1 cellular context compared by ENCODE assay signal in the genomic region with DNA sequence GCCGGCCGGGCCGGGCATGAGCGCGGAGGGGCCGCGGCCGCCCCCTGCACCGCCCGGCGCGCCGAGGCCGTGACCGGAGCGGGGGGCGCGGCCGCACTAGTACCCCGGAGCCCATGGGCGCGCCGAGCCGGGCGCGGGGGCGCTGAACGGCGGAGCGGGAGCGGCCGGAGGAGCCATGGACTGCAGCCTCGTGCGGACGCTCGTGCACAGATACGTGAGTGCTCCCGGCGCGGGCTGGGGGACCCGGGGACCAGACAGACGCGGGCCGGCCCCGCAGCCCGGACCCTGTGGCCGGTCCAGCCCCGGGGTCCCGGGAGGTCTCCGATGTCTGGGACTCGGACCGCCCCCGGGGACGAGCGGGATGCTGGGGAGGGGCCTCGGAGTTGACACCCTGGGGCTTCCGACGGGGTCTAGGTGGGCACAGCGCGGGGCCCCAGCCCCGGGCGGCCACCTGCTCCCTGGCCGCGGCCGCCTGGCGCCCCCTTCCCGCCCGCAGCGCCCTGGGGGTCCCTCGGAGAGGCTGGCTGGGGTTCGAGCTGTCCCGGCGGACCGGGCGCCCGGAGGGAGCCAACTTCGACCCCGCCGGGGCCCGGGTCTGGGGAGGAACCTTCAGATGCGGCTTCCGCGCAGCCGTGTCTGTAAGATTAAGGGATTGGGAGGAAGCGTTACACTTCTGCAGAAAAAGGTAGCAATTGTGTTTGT.
TF ChIP-seq lines count a peak whose summit lies in the region.

No MANE protein-coding gene starts in this region.

TF ChIP-seq in HepG2, 621 proteins besides CTCF, POLR2A, EP300 and RAD21 (continues in another document):
- TF ChIP-seq ZNF468 (CRISPR knock-in tag; IDR thresholded peaks at IDR 0.05) (peak; percentile 9; the same call in 1 of the 2 replicates), RNF2 (conservative IDR thresholded peaks at IDR 0.05; ENCODE audit: low read depth) (no peak), ATRX (CRISPR knock-in tag; IDR thresholded peaks at IDR 0.05; ENCODE audit: borderline replicate concordance) (no peak), ZNF790 (CRISPR knock-in tag; IDR thresholded peaks at IDR 0.05; ENCODE audit: borderline replicate concordance) (0 out of 2 replicates have a peak, but pooled peaks have one; percentile 10), SRSF4 (IDR thresholded peaks at IDR 0.05; ENCODE audit: low read depth, low read length, poor library complexity, severe bottlenecking) (no peak), POLR2AphosphoS5 (IDR thresholded peaks at IDR 0.05; ENCODE audit: low read depth, low read length) (no peak), ZMAT3 (CRISPR knock-in tag; conservative IDR thresholded peaks at IDR 0.05) (0 out of 2 replicates have a peak, but pooled peaks have one; percentile 32), ZNF44 (CRISPR knock-in tag; IDR thresholded peaks at IDR 0.05) (no peak), PCBP1 (IDR thresholded peaks at IDR 0.05; ENCODE audit: borderline replicate concordance, low read depth, low read length) (no peak), ZNF274 (CRISPR knock-in tag; IDR thresholded peaks at IDR 0.05) (no peak), ZNF563 (CRISPR knock-in tag; IDR thresholded peaks at IDR 0.05) (peak; percentile 18; the same call in 1 of the 2 replicates), ZNF777 (CRISPR knock-in tag; IDR thresholded peaks at IDR 0.05) (peak; percentile 67), WIZ (CRISPR knock-in tag; IDR thresholded peaks at IDR 0.05) (no peak), ZNF337 (CRISPR knock-in tag; IDR thresholded peaks at IDR 0.05; ENCODE audit: borderline replicate concordance, low read depth) (no peak), CREB1 (IDR thresholded peaks at IDR 0.05) (no peak), CREB1 (CRISPR knock-in tag; IDR thresholded peaks at IDR 0.05) (no peak), RELA (CRISPR knock-in tag; IDR thresholded peaks at IDR 0.05) (no peak), ZNF761 (CRISPR knock-in tag; conservative IDR thresholded peaks at IDR 0.05) (no peak), ZNF263 (CRISPR knock-in tag; IDR thresholded peaks at IDR 0.05) (peak; percentile 86; the same call in 1 of the 2 replicates)
- TF ChIP-seq, protein P1, sequence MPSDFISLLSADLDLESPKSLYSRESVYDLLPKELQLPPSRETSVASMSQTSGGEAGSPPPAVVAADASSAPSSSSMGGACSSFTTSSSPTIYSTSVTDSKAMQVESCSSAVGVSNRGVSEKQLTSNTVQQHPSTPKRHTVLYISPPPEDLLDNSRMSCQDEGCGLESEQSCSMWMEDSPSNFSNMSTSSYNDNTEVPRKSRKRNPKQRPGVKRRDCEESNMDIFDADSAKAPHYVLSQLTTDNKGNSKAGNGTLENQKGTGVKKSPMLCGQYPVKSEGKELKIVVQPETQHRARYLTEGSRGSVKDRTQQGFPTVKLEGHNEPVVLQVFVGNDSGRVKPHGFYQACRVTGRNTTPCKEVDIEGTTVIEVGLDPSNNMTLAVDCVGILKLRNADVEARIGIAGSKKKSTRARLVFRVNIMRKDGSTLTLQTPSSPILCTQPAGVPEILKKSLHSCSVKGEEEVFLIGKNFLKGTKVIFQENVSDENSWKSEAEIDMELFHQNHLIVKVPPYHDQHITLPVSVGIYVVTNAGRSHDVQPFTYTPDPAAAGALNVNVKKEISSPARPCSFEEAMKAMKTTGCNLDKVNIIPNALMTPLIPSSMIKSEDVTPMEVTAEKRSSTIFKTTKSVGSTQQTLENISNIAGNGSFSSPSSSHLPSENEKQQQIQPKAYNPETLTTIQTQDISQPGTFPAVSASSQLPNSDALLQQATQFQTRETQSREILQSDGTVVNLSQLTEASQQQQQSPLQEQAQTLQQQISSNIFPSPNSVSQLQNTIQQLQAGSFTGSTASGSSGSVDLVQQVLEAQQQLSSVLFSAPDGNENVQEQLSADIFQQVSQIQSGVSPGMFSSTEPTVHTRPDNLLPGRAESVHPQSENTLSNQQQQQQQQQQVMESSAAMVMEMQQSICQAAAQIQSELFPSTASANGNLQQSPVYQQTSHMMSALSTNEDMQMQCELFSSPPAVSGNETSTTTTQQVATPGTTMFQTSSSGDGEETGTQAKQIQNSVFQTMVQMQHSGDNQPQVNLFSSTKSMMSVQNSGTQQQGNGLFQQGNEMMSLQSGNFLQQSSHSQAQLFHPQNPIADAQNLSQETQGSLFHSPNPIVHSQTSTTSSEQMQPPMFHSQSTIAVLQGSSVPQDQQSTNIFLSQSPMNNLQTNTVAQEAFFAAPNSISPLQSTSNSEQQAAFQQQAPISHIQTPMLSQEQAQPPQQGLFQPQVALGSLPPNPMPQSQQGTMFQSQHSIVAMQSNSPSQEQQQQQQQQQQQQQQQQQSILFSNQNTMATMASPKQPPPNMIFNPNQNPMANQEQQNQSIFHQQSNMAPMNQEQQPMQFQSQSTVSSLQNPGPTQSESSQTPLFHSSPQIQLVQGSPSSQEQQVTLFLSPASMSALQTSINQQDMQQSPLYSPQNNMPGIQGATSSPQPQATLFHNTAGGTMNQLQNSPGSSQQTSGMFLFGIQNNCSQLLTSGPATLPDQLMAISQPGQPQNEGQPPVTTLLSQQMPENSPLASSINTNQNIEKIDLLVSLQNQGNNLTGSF (CRISPR knock-in tag; IDR thresholded peaks at IDR 0.05): peak; percentile 63; the same call in 1 of the 2 replicates
- TF ChIP-seq, protein P2, sequence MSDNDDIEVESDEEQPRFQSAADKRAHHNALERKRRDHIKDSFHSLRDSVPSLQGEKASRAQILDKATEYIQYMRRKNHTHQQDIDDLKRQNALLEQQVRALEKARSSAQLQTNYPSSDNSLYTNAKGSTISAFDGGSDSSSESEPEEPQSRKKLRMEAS (IDR thresholded peaks at IDR 0.05): peak; percentile 49
- TF ChIP-seq, protein P3, sequence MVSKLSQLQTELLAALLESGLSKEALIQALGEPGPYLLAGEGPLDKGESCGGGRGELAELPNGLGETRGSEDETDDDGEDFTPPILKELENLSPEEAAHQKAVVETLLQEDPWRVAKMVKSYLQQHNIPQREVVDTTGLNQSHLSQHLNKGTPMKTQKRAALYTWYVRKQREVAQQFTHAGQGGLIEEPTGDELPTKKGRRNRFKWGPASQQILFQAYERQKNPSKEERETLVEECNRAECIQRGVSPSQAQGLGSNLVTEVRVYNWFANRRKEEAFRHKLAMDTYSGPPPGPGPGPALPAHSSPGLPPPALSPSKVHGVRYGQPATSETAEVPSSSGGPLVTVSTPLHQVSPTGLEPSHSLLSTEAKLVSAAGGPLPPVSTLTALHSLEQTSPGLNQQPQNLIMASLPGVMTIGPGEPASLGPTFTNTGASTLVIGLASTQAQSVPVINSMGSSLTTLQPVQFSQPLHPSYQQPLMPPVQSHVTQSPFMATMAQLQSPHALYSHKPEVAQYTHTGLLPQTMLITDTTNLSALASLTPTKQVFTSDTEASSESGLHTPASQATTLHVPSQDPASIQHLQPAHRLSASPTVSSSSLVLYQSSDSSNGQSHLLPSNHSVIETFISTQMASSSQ (IDR thresholded peaks at IDR 0.05; ENCODE audit: low read depth): no peak
- TF ChIP-seq, protein P3 (CRISPR knock-in tag; IDR thresholded peaks at IDR 0.05; ENCODE audit: borderline replicate concordance): no peak
- TF ChIP-seq, protein P4, sequence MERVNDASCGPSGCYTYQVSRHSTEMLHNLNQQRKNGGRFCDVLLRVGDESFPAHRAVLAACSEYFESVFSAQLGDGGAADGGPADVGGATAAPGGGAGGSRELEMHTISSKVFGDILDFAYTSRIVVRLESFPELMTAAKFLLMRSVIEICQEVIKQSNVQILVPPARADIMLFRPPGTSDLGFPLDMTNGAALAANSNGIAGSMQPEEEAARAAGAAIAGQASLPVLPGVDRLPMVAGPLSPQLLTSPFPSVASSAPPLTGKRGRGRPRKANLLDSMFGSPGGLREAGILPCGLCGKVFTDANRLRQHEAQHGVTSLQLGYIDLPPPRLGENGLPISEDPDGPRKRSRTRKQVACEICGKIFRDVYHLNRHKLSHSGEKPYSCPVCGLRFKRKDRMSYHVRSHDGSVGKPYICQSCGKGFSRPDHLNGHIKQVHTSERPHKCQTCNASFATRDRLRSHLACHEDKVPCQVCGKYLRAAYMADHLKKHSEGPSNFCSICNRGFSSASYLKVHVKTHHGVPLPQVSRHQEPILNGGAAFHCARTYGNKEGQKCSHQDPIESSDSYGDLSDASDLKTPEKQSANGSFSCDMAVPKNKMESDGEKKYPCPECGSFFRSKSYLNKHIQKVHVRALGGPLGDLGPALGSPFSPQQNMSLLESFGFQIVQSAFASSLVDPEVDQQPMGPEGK (CRISPR knock-in tag; IDR thresholded peaks at IDR 0.05): no peak
- TF ChIP-seq, protein P5, sequence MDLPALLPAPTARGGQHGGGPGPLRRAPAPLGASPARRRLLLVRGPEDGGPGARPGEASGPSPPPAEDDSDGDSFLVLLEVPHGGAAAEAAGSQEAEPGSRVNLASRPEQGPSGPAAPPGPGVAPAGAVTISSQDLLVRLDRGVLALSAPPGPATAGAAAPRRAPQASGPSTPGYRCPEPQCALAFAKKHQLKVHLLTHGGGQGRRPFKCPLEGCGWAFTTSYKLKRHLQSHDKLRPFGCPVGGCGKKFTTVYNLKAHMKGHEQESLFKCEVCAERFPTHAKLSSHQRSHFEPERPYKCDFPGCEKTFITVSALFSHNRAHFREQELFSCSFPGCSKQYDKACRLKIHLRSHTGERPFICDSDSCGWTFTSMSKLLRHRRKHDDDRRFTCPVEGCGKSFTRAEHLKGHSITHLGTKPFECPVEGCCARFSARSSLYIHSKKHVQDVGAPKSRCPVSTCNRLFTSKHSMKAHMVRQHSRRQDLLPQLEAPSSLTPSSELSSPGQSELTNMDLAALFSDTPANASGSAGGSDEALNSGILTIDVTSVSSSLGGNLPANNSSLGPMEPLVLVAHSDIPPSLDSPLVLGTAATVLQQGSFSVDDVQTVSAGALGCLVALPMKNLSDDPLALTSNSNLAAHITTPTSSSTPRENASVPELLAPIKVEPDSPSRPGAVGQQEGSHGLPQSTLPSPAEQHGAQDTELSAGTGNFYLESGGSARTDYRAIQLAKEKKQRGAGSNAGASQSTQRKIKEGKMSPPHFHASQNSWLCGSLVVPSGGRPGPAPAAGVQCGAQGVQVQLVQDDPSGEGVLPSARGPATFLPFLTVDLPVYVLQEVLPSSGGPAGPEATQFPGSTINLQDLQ (CRISPR knock-in tag; IDR thresholded peaks at IDR 0.05): 0 out of 2 replicates have a peak, but pooled peaks have one; percentile 22
- TF ChIP-seq, protein P6, sequence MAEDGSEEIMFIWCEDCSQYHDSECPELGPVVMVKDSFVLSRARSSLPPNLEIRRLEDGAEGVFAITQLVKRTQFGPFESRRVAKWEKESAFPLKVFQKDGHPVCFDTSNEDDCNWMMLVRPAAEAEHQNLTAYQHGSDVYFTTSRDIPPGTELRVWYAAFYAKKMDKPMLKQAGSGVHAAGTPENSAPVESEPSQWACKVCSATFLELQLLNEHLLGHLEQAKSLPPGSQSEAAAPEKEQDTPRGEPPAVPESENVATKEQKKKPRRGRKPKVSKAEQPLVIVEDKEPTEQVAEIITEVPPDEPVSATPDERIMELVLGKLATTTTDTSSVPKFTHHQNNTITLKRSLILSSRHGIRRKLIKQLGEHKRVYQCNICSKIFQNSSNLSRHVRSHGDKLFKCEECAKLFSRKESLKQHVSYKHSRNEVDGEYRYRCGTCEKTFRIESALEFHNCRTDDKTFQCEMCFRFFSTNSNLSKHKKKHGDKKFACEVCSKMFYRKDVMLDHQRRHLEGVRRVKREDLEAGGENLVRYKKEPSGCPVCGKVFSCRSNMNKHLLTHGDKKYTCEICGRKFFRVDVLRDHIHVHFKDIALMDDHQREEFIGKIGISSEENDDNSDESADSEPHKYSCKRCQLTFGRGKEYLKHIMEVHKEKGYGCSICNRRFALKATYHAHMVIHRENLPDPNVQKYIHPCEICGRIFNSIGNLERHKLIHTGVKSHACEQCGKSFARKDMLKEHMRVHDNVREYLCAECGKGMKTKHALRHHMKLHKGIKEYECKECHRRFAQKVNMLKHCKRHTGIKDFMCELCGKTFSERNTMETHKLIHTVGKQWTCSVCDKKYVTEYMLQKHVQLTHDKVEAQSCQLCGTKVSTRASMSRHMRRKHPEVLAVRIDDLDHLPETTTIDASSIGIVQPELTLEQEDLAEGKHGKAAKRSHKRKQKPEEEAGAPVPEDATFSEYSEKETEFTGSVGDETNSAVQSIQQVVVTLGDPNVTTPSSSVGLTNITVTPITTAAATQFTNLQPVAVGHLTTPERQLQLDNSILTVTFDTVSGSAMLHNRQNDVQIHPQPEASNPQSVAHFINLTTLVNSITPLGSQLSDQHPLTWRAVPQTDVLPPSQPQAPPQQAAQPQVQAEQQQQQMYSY (CRISPR knock-in tag; IDR thresholded peaks at IDR 0.05): 0 out of 2 replicates have a peak, but pooled peaks have one; percentile 6
